30 cellular contexts compared by ENCODE assay signal in the genomic region with DNA sequence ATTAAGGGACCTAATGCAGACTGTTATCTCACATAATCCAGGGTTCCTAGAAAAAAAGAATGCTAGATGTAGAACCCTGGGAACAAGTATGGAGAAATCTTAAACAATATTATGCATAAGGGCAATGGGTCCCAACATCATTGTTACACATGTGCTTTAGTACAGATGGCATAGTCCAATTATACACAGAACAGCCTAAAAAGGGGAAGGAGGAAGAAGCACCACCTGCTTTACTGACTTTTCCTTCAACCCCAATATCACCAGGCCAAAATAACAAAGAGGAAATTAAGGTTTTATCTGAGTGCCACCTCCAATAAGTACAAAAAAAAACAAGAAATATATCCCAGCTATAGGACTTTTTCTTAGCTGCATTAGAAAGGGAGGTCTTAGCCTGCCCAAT.
"Had no signal": no experiment of that assay in that cellular context is flagged by ENCODE, and none has a peak within 500 bp of the region (broad histone marks: within the 10 kb centered on the region; RNA-seq: fewer than 3 reads in every experiment).

No MANE protein-coding gene starts in this region.

- DNase-seq: naive thymus-derived CD8-positive, alpha-beta T cell; nephron progenitor cell; nucleus accumbens; pancreas; psoas muscle; right cardiac atrium; spleen; stimulated activated CD4-positive, alpha-beta T cell treated with anti-CD3 and anti-CD28 coated beads, Interleukin-12 subunit alpha, Interleukin-12 subunit beta, amount 100 ng/mL, for 4 hours; stimulated activated CD4-positive, alpha-beta T cell treated with anti-CD3 and anti-CD28 coated beads, Interleukin-1b, Interleukin-23, amount 100 ng/mL, for 48 hours; stimulated activated CD4-positive, alpha-beta T cell treated with anti-CD3 and anti-CD28 coated beads, Interleukin-4, amount 100 ng/mL, for 1 hour; stimulated activated CD4-positive, alpha-beta T cell treated with anti-CD3 and anti-CD28 coated beads, Interleukin-4, amount 100 ng/mL, for 4 hours; stimulated activated CD8-positive, alpha-beta memory T cell treated with anti-CD3 and anti-CD28 coated beads, Interleukin-4, amount 100 ng/mL, for 48 hours; stimulated activated naive CD8-positive, alpha-beta T cell treated with anti-CD3 and anti-CD28 coated beads, Interleukin-15, amount 100 ng/mL, for 72 hours; stimulated activated naive CD8-positive, alpha-beta T cell treated with anti-CD3 and anti-CD28 coated beads, Interleukin-15, Interleukin-2, amounts not matched to agents 100 U/mL and 50 U/mL, for 24 hours; substantia nigra; testis; tibial artery; transverse colon; upper lobe of right lung; uterus had no signal

- ATAC-seq: natural killer cell treated with Interleukin-12 subunit alpha and Interleukin-12 subunit beta and Interleukin-15 and Interleukin-18, amount 100 ng/mL, for 72 hours; pancreas; psoas muscle; right cardiac atrium; sciatic nerve; stimulated activated memory B cell treated with anti-CD40 and anti-IgM and Interleukin-4, amounts not matched to agents 10 μg/mL and 1 μg/mL and 100 μg/mL, for 72 hours; stimulated activated naive CD8-positive, alpha-beta T cell treated with anti-CD3 and anti-CD28 coated beads, Interleukin-15, Interleukin-2, amounts not matched to agents 100 U/mL and 50 U/mL, for 24 hours; upper lobe of right lung had no signal

- H3K4me1 Mint-ChIP-seq: nephron progenitor cell; neural crest cell; stimulated activated memory B cell treated with anti-CD40 and anti-IgM and Interleukin-4, amounts not matched to agents 10 μg/mL and 1 μg/mL and 100 μg/mL, for 72 hours; stimulated activated naive CD8-positive, alpha-beta T cell treated with anti-CD3 and anti-CD28 coated beads, Interleukin-15, amount 100 ng/mL, for 72 hours had no signal

- H3K4me2 ChIP-seq: smooth muscle cell had no signal

- H3K27ac Mint-ChIP-seq: naive thymus-derived CD8-positive, alpha-beta T cell; natural killer cell treated with Interleukin-12 subunit alpha and Interleukin-12 subunit beta and Interleukin-15 and Interleukin-18, amount 100 ng/mL, for 72 hours; nephron progenitor cell; progenitor cell of endocrine pancreas; stimulated activated memory B cell treated with anti-CD40 and anti-IgM and Interleukin-4, amounts not matched to agents 10 μg/mL and 1 μg/mL and 100 μg/mL, for 72 hours; type B pancreatic cell had no signal

- H3K9me3 Mint-ChIP-seq: naive thymus-derived CD8-positive, alpha-beta T cell; natural killer cell treated with Interleukin-12 subunit alpha and Interleukin-12 subunit beta and Interleukin-15 and Interleukin-18, amount 100 ng/mL, for 72 hours; nephron progenitor cell; neural crest cell; stimulated activated memory B cell treated with anti-CD40 and anti-IgM and Interleukin-4, amounts not matched to agents 10 μg/mL and 1 μg/mL and 100 μg/mL, for 72 hours; type B pancreatic cell had no signal

- H3K4me3 ChIP-seq: pancreas, psoas muscle, skin epidermis, smooth muscle cell, spleen, suprapubic skin, testis, tibial artery, transverse colon, upper lobe of right lung, uterus had no signal

- H3K27ac ChIP-seq: pancreas, psoas muscle, skin epidermis, spleen, suprapubic skin, testis, tibial artery, transverse colon, upper lobe of right lung, uterus had no signal

- H3K27me3 Mint-ChIP-seq: naive thymus-derived CD8-positive, alpha-beta T cell; natural killer cell treated with Interleukin-12 subunit alpha and Interleukin-12 subunit beta and Interleukin-15 and Interleukin-18, amount 100 ng/mL, for 72 hours; progenitor cell of endocrine pancreas; stimulated activated memory B cell treated with anti-CD40 and anti-IgM and Interleukin-4, amounts not matched to agents 10 μg/mL and 1 μg/mL and 100 μg/mL, for 72 hours; stimulated activated naive CD8-positive, alpha-beta T cell treated with anti-CD3 and anti-CD28 coated beads, Interleukin-15, amount 100 ng/mL, for 72 hours; type B pancreatic cell had no signal

- H3K36me3 Mint-ChIP-seq: naive thymus-derived CD8-positive, alpha-beta T cell; stimulated activated memory B cell treated with anti-CD40 and anti-IgM and Interleukin-4, amounts not matched to agents 10 μg/mL and 1 μg/mL and 100 μg/mL, for 72 hours; type B pancreatic cell had no signal

- H3K27me3 ChIP-seq: neutrophil, pancreas, spleen, suprapubic skin, testis, tibial artery, transverse colon, upper lobe of right lung, uterus had no signal

- H3K9me3 ChIP-seq: neutrophil, pancreas, psoas muscle, spleen, suprapubic skin, testis, tibial artery, transverse colon, upper lobe of right lung, uterus had no signal

- H3K4me3 Mint-ChIP-seq: naive thymus-derived CD8-positive, alpha-beta T cell; natural killer cell treated with Interleukin-12 subunit alpha and Interleukin-12 subunit beta and Interleukin-15 and Interleukin-18, amount 100 ng/mL, for 72 hours; nephron progenitor cell; neural crest cell; stimulated activated memory B cell treated with anti-CD40 and anti-IgM and Interleukin-4, amounts not matched to agents 10 μg/mL and 1 μg/mL and 100 μg/mL, for 72 hours; stimulated activated naive CD8-positive, alpha-beta T cell treated with anti-CD3 and anti-CD28 coated beads, Interleukin-15, amount 100 ng/mL, for 72 hours; type B pancreatic cell had no signal

- H3K4me1 ChIP-seq: pancreas, psoas muscle, spleen, suprapubic skin, testis, tibial artery, transverse colon, upper lobe of right lung, uterus had no signal

- H3K36me3 ChIP-seq: neutrophil, pancreas, spleen, suprapubic skin, tibial artery, transverse colon, upper lobe of right lung, uterus had no signal

- FAIRE-seq: pancreas had no signal
